Comparison of ENCODE assay signal across 1 cellular context in genomic region chr15:42371125-42371524, GRCh38.
A peak's percentile ranks its signal among the peaks of the same experiment; 100 is the strongest.
TF ChIP-seq lines count a peak whose summit lies in the region.

No MANE protein-coding gene starts in this region.

TF ChIP-seq in K562, 482 proteins besides CTCF, POLR2A, EP300 and RAD21 (continued from another document):
- TF ChIP-seq PBX2 (CRISPR knock-in tag; IDR thresholded peaks at IDR 0.05; ENCODE audit: low read depth): no peak
- TF ChIP-seq PBX2 (tag; conservative IDR thresholded peaks at IDR 0.05; ENCODE audit: low read depth): 0 out of 2 replicates have a peak, but pooled peaks have one; percentile 14
- TF ChIP-seq GABPB1 (CRISPR knock-in tag; IDR thresholded peaks at IDR 0.05): no peak
- 0 out of 2 replicates have a peak, but pooled peaks have one; percentile 31 for TF ChIP-seq JUND (IDR thresholded peaks at IDR 0.05; ENCODE audit: borderline replicate concordance, low read depth, low read length)
- TF ChIP-seq JUND (tag; IDR thresholded peaks at IDR 0.05; ENCODE audit: borderline replicate concordance, low read depth, low read length): no peak
- TF ChIP-seq BACH1 (tag; IDR thresholded peaks at IDR 0.05): peak; percentile 90
- no peak for TF ChIP-seq CBX2 (IDR thresholded peaks at IDR 0.05; ENCODE audit: insufficient read depth, low read length, poor library complexity, severe bottlenecking)
- no peak for TF ChIP-seq ESRRA (IDR thresholded peaks at IDR 0.05; ENCODE audit: borderline replicate concordance, low read depth)
- no peak for TF ChIP-seq ZNF282 (CRISPR knock-in tag; IDR thresholded peaks at IDR 0.05)
- TF ChIP-seq ZNF780A (CRISPR knock-in tag; IDR thresholded peaks at IDR 0.05): no peak
- TF ChIP-seq MAFF (IDR thresholded peaks at IDR 0.05; ENCODE audit: low read length): peak; percentile 97
- TF ChIP-seq SMARCA4 (IDR thresholded peaks at IDR 0.05): 0 out of 2 replicates have a peak, but pooled peaks have one; percentile 23
- peak; percentile 98 for TF ChIP-seq C11orf30 (IDR thresholded peaks at IDR 0.05; ENCODE audit: low read depth)
- peak; percentile 94 for TF ChIP-seq MAFK (IDR thresholded peaks at IDR 0.05; ENCODE audit: low read length)
- 0 out of 2 replicates have a peak, but pooled peaks have one; percentile 13 for TF ChIP-seq ATF7 (IDR thresholded peaks at IDR 0.05)
- TF ChIP-seq ARID3B (CRISPR knock-in tag; IDR thresholded peaks at IDR 0.05; ENCODE audit: borderline replicate concordance): no peak
- no peak for TF ChIP-seq SRSF3 (IDR thresholded peaks at IDR 0.05; ENCODE audit: insufficient read depth, low read length)
- no peak for TF ChIP-seq SP2 (IDR thresholded peaks at IDR 0.05; ENCODE audit: extremely low read depth, low read depth, low read length, poor library complexity, severe bottlenecking)
- TF ChIP-seq SMC3 (conservative IDR thresholded peaks at IDR 0.05; ENCODE audit: insufficient read depth, low read depth, low read length): 0 out of 2 replicates have a peak, but pooled peaks have one; percentile 14
- 0 out of 2 replicates have a peak, but pooled peaks have one; percentile 27 for TF ChIP-seq ARID1B (IDR thresholded peaks at IDR 0.05)
